9 cellular contexts compared by ENCODE assay signal in genomic region chr10:5071411-5072198, GRCh38. TPM values are rescaled to one million over a fixed set of nuclear protein-coding genes. Genes with fewer than 3 reads are reported as not detected.
DNase-seq lines count a peak whose midpoint lies in the region; ATAC-seq and TF ChIP-seq lines count a peak whose summit lies in the region.
"Had no signal": no experiment of that assay in that cellular context is flagged by ENCODE, and none has a peak within 500 bp of the region (broad histone marks: within the 10 kb centered on the region; RNA-seq: fewer than 3 reads in every experiment).

No MANE protein-coding gene starts in this region.

- peak overlapping the region; percentile 65 for H2BK5ac ChIP-seq in trophoblast cell (ENCODE audit: low read depth, low read length, poor library complexity)

- H3K27ac Mint-ChIP-seq in naive thymus-derived CD8-positive, alpha-beta T cell: no peak overlapping the region
- H3K27ac Mint-ChIP-seq: memory B cell had no signal

- peak; percentile 96 for ATAC-seq in gastroesophageal sphincter
- ATAC-seq in naive thymus-derived CD8-positive, alpha-beta T cell: no peak
- no peak for ATAC-seq in HG02759 (IDR thresholded peaks at IDR 0.05; ENCODE audit: unreplicated experiment)

- no peak overlapping the region for H3K18ac ChIP-seq in trophoblast cell (ENCODE audit: low read length)

- H3K27me3 ChIP-seq in gastroesophageal sphincter: no peaks in the 10 kb centered on the region
- no peaks in the 10 kb centered on the region for H3K27me3 ChIP-seq in trophoblast cell (ENCODE audit: insufficient read depth, low read length)

- H2AFZ ChIP-seq in trophoblast cell (ENCODE audit: insufficient read depth, low read length, poor library complexity): no peak overlapping the region

- H3K36me3 ChIP-seq in SK-N-MC (ENCODE audit: insufficient read depth, low read length) (no peaks in the 10 kb centered on the region), gastroesophageal sphincter (no peaks in the 10 kb centered on the region), trophoblast cell (ENCODE audit: control insufficient read depth in 1 of 2, insufficient read depth in 2 of 2, low read length in 2 of 2) (no peaks in the 10 kb centered on the region)

- H3K9me3 ChIP-seq in SK-N-MC (ENCODE audit: low read depth, low read length) (no peaks in the 10 kb centered on the region), gastroesophageal sphincter (no peaks in the 10 kb centered on the region), trophoblast cell (ENCODE audit: insufficient read depth, low read depth, low read length) (peaks cover 2% of the 10 kb centered on the region)

- WGBS in gastroesophageal sphincter (ENCODE audit: low coverage in 1 of 2), 2 donors: 19 to 26% methylated on average over 7 to 8 of the region's 8 CpGs
- WGBS in trophoblast cell (ENCODE audit: extremely low coverage, insufficient coverage, insufficient read length): no CpG with 5 or more reads among the region's 8 CpGs

- H3K4me1 Mint-ChIP-seq in naive thymus-derived CD8-positive, alpha-beta T cell: no peaks in the 10 kb centered on the region
- H3K4me1 Mint-ChIP-seq: memory B cell had no signal

- peaks cover 0 to 5% (median 3%) of the 10 kb centered on the region in 3 donors for H3K36me3 Mint-ChIP-seq in naive thymus-derived CD8-positive, alpha-beta T cell
- H3K36me3 Mint-ChIP-seq: memory B cell had no signal

- H3K4ac ChIP-seq in trophoblast cell (ENCODE audit: low read depth, low read length): no peak overlapping the region

- peaks cover 12 to 23% (median 12%) of the 10 kb centered on the region in 3 donors for H3K4me1 ChIP-seq in gastroesophageal sphincter
- H3K4me1 ChIP-seq in trophoblast cell (ENCODE audit: control insufficient read depth in 1 of 2, insufficient read depth in 2 of 2, low read length in 2 of 2): peaks cover 0 to 7% of the 10 kb centered on the region in 2 experiments

- no peak overlapping the region for H3K23ac ChIP-seq in trophoblast cell (ENCODE audit: low read length)

- peak; percentile 21 for DNase-seq in GOT3 (lab: John Stamatoyannopoulos, UW)
- DNase-seq in SK-N-MC (ENCODE audit: low read depth, low spot score): no peak
- peak in 1 of 2 donors; percentile 8 for DNase-seq in trophoblast cell
- DNase-seq in naive thymus-derived CD8-positive, alpha-beta T cell: no peak
- no peak for DNase-seq in SKM-1 (lab: John Stamatoyannopoulos, UW; ENCODE audit: unreplicated experiment)
- DNase-seq in stimulated activated CD4-positive, alpha-beta T cell treated with anti-CD3 and anti-CD28 coated beads, Interleukin-12 subunit alpha, Interleukin-12 subunit beta, amount 100 ng/mL, for 4 hours: no peak

- H2BK120ac ChIP-seq in trophoblast cell (ENCODE audit: insufficient read depth, low read length, poor library complexity): peak overlapping the region; percentile 80

- no peak overlapping the region for H3K4me3 Mint-ChIP-seq in naive thymus-derived CD8-positive, alpha-beta T cell
- H3K4me3 Mint-ChIP-seq: memory B cell had no signal

- peaks cover 0 to 4% (median 0%) of the 10 kb centered on the region in 5 donors for H3K27me3 Mint-ChIP-seq in naive thymus-derived CD8-positive, alpha-beta T cell

- peak overlapping the region; percentile 6 for H3K4me2 ChIP-seq in trophoblast cell (ENCODE audit: low read length)

- peaks cover 0 to 9% (median 0%) of the 10 kb centered on the region in 9 donors for H3K9me3 Mint-ChIP-seq in naive thymus-derived CD8-positive, alpha-beta T cell

- H4K91ac ChIP-seq in trophoblast cell (ENCODE audit: low read depth, low read length): peak overlapping the region; percentile 26

- no peak for TF ChIP-seq POLR2A in gastroesophageal sphincter (IDR thresholded peaks at IDR 0.05)

- peaks cover 6% of the 10 kb centered on the region for H3K79me1 ChIP-seq in trophoblast cell (ENCODE audit: low read length)

- H3K14ac ChIP-seq in trophoblast cell (ENCODE audit: low read length): no peak overlapping the region

- H4K8ac ChIP-seq in trophoblast cell (ENCODE audit: low read depth, low read length): peak overlapping the region; percentile 24

- no peaks in the 10 kb centered on the region for H3K79me2 ChIP-seq in trophoblast cell (ENCODE audit: control insufficient read depth, insufficient read depth, low read length, poor library complexity)

- no peak overlapping the region for H2BK12ac ChIP-seq in trophoblast cell (ENCODE audit: low read length)

- no peak for TF ChIP-seq EP300 in gastroesophageal sphincter (IDR thresholded peaks at IDR 0.05)

- H3K9ac ChIP-seq in SK-N-MC (ENCODE audit: insufficient read length) (no peak overlapping the region), trophoblast cell (ENCODE audit: low read length) (no peak overlapping the region)

- no peak overlapping the region for H2AK5ac ChIP-seq in trophoblast cell (ENCODE audit: low read length)

- H3K4me3 ChIP-seq in SK-N-MC (no peak overlapping the region), gastroesophageal sphincter (no peak overlapping the region), trophoblast cell (ENCODE audit: low read depth, low read length) (no peak overlapping the region)

- H4K12ac ChIP-seq in trophoblast cell (ENCODE audit: low read depth, low read length): no peak overlapping the region

- POLR2A ChIA-PET in naive thymus-derived CD8-positive, alpha-beta T cell (lab: Charles Lee): no interaction called here

- H3K27ac ChIP-seq in SK-N-MC (peak overlapping the region; percentile 64), gastroesophageal sphincter (peak overlapping the region; percentile 62 to 84 (median 82)), trophoblast cell (ENCODE audit: low read depth, low read length) (peak overlapping the region; percentile 26)

- TF ChIP-seq CTCF in gastroesophageal sphincter (IDR thresholded peaks at IDR 0.05): no peak

RNA-seq across cellular contexts. Expression of gene AKR1C3, which starts 22.6 kb away (rescaled TPM):
- total RNA-seq in gastroesophageal sphincter: 10 to 100 TPM; 14.3 to 32.2 (median 19.3) TPM
- polyA plus RNA-seq in trophoblast cell (2013): 1.4 TPM in 2 replicates
- 10 to 100 TPM; 14.6 to 14.7 TPM for total RNA-seq in naive thymus-derived CD8-positive, alpha-beta T cell
- 1 to 10 TPM in 1 of 3 donors, under 1 TPM in 2; 0.67 to 5.9 (median 0.91) TPM for polyA plus RNA-seq in naive thymus-derived CD8-positive, alpha-beta T cell

Comparison
In these comparisons a context has a peak if more than half of its experiments do, and no peak if none do; other contexts are left out.
1. H3K27ac ChIP-seq: peak in every context shown above with its lines; median percentile 82 in gastroesophageal sphincter; 64 in SK-N-MC; 26 in trophoblast cell.